Comparison of ENCODE assay signal across 1 cellular context in the genomic region with DNA sequence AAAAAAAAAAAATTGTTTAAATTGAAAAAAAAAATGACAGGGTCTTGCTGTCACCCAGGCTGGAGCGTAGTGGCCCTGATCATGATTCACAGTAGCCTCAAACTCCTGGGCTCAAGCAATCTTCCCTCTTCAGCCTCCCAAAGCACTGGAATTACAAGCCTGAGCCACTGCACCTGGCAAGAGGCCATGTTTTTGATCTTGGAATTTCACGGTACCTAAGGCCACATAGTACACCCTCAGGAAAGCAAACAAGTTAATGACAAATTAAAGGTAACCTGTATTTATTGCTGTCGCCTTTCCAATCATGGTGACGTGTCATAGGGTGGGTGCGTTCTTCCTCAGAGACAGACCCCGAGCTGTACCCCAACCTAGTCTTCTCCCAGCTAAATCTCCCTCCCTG.
TF ChIP-seq lines count a peak whose summit lies in the region.

No MANE protein-coding gene starts in this region.

TF ChIP-seq in HCT116, 20 proteins besides CTCF, POLR2A, EP300 and RAD21 (continued from another document):
- TF ChIP-seq ELF1 (IDR thresholded peaks at IDR 0.05; ENCODE audit: borderline replicate concordance, low read depth) = no peak
- no peak for TF ChIP-seq CBX3 (IDR thresholded peaks at IDR 0.05; ENCODE audit: low read depth)
- TF ChIP-seq FOSL1 (IDR thresholded peaks at IDR 0.05; ENCODE audit: low read depth) = no peak
- TF ChIP-seq JUND (IDR thresholded peaks at IDR 0.05) = no peak
- no peak for TF ChIP-seq EZH2 (IDR thresholded peaks at IDR 0.05)
- TF ChIP-seq EGR1 (IDR thresholded peaks at IDR 0.05; ENCODE audit: low read depth) = no peak
- no peak for TF ChIP-seq ZNF274 (IDR thresholded peaks at IDR 0.05; ENCODE audit: low read depth, low read length)
- no peak for TF ChIP-seq SRF (IDR thresholded peaks at IDR 0.05; ENCODE audit: low read depth)
- no peak for TF ChIP-seq CEBPB (IDR thresholded peaks at IDR 0.05; ENCODE audit: low read depth)
- TF ChIP-seq, protein P1, sequence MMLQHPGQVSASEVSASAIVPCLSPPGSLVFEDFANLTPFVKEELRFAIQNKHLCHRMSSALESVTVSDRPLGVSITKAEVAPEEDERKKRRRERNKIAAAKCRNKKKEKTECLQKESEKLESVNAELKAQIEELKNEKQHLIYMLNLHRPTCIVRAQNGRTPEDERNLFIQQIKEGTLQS (IDR thresholded peaks at IDR 0.05) = no peak
- no peak for TF ChIP-seq ZFX (IDR thresholded peaks at IDR 0.05)
- no peak for TF ChIP-seq TCF7L2 (IDR thresholded peaks at IDR 0.05; ENCODE audit: borderline replicate concordance, extremely low read depth, insufficient read depth, insufficient read length)
- no peak for TF ChIP-seq EZH2phosphoT487 (IDR thresholded peaks at IDR 0.05; ENCODE audit: borderline replicate concordance)
- no peak for TF ChIP-seq SIN3A (IDR thresholded peaks at IDR 0.05; ENCODE audit: low read depth)
- TF ChIP-seq, protein P2, sequence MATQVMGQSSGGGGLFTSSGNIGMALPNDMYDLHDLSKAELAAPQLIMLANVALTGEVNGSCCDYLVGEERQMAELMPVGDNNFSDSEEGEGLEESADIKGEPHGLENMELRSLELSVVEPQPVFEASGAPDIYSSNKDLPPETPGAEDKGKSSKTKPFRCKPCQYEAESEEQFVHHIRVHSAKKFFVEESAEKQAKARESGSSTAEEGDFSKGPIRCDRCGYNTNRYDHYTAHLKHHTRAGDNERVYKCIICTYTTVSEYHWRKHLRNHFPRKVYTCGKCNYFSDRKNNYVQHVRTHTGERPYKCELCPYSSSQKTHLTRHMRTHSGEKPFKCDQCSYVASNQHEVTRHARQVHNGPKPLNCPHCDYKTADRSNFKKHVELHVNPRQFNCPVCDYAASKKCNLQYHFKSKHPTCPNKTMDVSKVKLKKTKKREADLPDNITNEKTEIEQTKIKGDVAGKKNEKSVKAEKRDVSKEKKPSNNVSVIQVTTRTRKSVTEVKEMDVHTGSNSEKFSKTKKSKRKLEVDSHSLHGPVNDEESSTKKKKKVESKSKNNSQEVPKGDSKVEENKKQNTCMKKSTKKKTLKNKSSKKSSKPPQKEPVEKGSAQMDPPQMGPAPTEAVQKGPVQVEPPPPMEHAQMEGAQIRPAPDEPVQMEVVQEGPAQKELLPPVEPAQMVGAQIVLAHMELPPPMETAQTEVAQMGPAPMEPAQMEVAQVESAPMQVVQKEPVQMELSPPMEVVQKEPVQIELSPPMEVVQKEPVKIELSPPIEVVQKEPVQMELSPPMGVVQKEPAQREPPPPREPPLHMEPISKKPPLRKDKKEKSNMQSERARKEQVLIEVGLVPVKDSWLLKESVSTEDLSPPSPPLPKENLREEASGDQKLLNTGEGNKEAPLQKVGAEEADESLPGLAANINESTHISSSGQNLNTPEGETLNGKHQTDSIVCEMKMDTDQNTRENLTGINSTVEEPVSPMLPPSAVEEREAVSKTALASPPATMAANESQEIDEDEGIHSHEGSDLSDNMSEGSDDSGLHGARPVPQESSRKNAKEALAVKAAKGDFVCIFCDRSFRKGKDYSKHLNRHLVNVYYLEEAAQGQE (IDR thresholded peaks at IDR 0.05; ENCODE audit: low read depth) = no peak
- TF ChIP-seq SP1 (IDR thresholded peaks at IDR 0.05; ENCODE audit: low read depth) = no peak
